In genomic region chr3:10770981-10771380, GRCh38 we compare ENCODE assay signal across 30 cellular contexts. TPM values are rescaled to one million over a fixed set of nuclear protein-coding genes. Genes with fewer than 3 reads are reported as not detected.
"Had no signal": no experiment of that assay in that cellular context is flagged by ENCODE, and none has a peak within 500 bp of the region (broad histone marks: within the 10 kb centered on the region; RNA-seq: fewer than 3 reads in every experiment).

No MANE protein-coding gene starts in this region.

- H3K36me3 ChIP-seq: cardiac muscle cell, colonic mucosa, neutrophil, ovary, sigmoid colon, thyroid gland had no signal

- DNase-seq: activated CD4-positive, alpha-beta memory T cell treated with anti-CD3 and anti-CD28 coated beads for 36 hours; activated CD4-positive, alpha-beta T cell treated with anti-CD3 and anti-CD28 coated beads, Interleukin-2, amount 10 ng/mL, durations not matched to agents 24 days and 14 days; activated CD4-positive, CD25-positive, alpha-beta regulatory T cell treated with anti-CD3 and anti-CD28 coated beads, Interleukin-2, amount 50 U/mL, for 72 hours; activated naive CD4-positive, alpha-beta T cell; activated T-cell treated with anti-CD3 and anti-CD28 coated beads for 4 hours; activated T-cell treated with anti-CD3 and anti-CD28 coated beads, Interleukin-2, amount 50 U/mL, for 72 hours; anterior cingulate cortex; cerebellar nuclear complex; colonic mucosa; effector memory CD4-positive, alpha-beta T cell; foreskin melanocyte; left cardiac atrium; left ventricle myocardium superior; naive B cell; nephron progenitor cell; ovary; retina; sigmoid colon; small intestine; stimulated activated CD4-positive, alpha-beta T cell treated with anti-CD3 and anti-CD28 coated beads, Interleukin-4, amount 100 ng/mL, for 24 hours; stimulated activated naive CD8-positive, alpha-beta T cell treated with anti-CD3 and anti-CD28 coated beads, Interleukin-15, amount 100 ng/mL, for 72 hours; substantia nigra; T-helper 2 cell; thyroid gland had no signal

- H3K4me1 ChIP-seq: colonic mucosa, sigmoid colon had no signal

- H3K27me3 ChIP-seq: colonic mucosa, ovary, thyroid gland had no signal

- H3K9me3 ChIP-seq: colonic mucosa, neutrophil, ovary, thyroid gland had no signal

- ATAC-seq: activated T-cell treated with anti-CD3 and anti-CD28 coated beads, Interleukin-2, amount 50 U/mL, for 72 hours; left cardiac atrium; left ventricle myocardium superior; SK-N-SH treated with all-trans-retinoic acid at 6 μM for 48 hours; stimulated activated effector memory CD8-positive, alpha-beta T cell treated with anti-CD3 and anti-CD28 coated beads, Interleukin-12 subunit alpha, Interleukin-12 subunit beta, amount 100 ng/mL, for 72 hours; stimulated activated naive CD8-positive, alpha-beta T cell treated with anti-CD3 and anti-CD28 coated beads, Interleukin-15, amount 100 ng/mL, for 72 hours had no signal

- H3K4me3 ChIP-seq: cardiac muscle cell, colonic mucosa, ovary, sigmoid colon, thyroid gland had no signal

- H3K27ac ChIP-seq: cardiac muscle cell, colonic mucosa, neutrophil, ovary, sigmoid colon, thyroid gland had no signal

RNA-seq across cellular contexts. Expression of gene SLC6A11, which starts 45.0 kb away (rescaled TPM):
- total RNA-seq: activated CD4-positive, alpha-beta memory T cell treated with anti-CD3 and anti-CD28 coated beads for 36 hours; activated CD4-positive, alpha-beta T cell treated with anti-CD3 and anti-CD28 coated beads, Interleukin-2, amount 10 ng/mL, durations not matched to agents 24 days and 14 days; activated T-cell treated with anti-CD3 and anti-CD28 coated beads, Interleukin-2, amount 50 U/mL, for 72 hours; colonic mucosa; dermis microvascular lymphatic vessel endothelial cell; left cardiac atrium; left ventricle myocardium superior; lung microvascular endothelial cell; thyroid gland had no signal
- polyA plus RNA-seq: cardiac muscle cell had no signal
